1 cellular context compared by ENCODE assay signal in the genomic region with DNA sequence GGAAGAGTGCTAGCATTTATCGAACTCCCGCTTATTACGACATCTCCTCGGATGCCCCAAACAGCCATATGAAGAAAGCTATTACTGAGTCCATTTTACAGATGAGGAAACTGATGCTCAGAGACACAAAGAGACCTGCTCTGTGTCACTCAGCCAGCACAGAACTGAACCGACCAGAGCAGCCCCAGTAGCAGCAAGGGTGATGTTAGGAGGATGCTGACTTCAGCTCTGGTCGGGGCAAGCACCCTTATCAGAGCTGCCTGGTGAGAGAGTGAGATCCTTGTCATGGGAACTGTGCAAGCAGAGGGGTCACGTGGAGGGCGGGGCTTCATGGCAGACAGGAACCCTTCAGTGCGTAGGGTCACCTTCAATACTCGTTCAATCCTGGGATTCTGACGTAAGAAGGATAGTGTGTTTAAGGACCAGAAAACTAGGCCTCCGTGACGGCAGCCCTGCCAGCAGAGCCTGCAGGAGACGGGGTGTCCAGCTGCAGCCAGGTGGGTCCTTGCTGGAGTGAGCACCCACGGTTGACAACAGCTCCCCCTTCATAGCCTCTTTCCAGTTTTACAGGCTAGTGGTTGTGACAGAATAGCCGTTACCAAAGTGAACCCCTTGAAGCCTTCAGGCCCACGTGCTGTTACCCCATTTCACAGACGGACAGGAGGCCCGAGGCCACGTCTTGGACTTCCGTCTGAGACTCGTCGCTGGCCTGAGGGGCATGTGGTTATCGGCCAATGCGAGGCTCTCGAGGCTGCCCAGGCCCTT.
TF ChIP-seq lines count a peak whose summit lies in the region.

No MANE protein-coding gene starts in this region.

TF ChIP-seq in H1, 55 proteins besides CTCF, POLR2A, EP300 and RAD21:
- TF ChIP-seq SRF (IDR thresholded peaks at IDR 0.05; ENCODE audit: low read depth, low read length) (no peak), CEBPB (IDR thresholded peaks at IDR 0.05; ENCODE audit: low read depth, low read length) (0 out of 2 replicates have a peak, but pooled peaks have one; percentile 11)
